8 cellular contexts compared by ENCODE assay signal in the genomic region with DNA sequence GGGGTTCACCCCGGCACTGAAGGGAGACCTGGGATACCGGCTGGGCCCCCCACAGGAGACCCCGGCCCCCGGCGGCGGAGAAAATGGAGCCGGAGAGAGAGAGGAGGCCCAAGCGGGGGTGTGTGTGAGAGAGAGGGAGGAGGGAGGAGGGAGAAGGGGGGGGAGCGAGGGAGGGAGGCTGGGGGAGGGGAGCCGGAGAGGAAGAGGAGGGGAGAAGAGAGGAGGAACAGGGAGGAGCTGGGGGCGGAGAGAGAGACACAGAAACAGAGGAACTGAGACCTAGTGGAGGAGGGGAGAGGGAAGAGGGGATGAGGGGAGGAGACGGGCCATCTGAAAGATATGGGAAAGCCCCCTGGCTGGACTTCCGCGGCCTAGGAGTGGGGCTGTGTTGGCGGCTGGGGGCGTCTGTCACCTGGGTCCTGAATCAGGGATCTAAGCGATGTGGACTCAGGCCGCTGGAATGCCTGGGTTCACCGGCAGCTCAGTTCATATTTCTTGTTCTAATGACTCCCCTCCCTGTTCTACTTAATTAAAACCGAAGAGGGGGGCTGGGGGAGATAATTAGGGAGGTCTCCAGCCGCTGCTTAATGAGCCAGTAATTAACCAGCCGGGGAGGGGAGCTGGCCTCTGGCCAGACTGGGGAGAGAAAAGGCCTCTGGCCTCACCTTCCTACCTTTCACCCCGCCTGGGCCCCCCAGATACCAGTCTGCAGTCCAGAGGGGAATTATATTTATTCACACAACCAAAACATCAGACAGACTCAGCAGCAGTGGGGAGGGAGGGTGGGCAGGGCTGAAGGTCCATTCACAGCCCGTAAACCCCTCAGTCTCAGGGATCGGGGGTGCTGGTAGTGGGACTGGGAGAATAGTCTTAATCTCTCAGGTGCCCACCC. TPM values are rescaled to one million over a fixed set of nuclear protein-coding genes. Genes with fewer than 3 reads are reported as not detected.
DNase-seq lines count a peak whose midpoint lies in the region; ATAC-seq and TF ChIP-seq lines count a peak whose summit lies in the region.

A gene with protein sequence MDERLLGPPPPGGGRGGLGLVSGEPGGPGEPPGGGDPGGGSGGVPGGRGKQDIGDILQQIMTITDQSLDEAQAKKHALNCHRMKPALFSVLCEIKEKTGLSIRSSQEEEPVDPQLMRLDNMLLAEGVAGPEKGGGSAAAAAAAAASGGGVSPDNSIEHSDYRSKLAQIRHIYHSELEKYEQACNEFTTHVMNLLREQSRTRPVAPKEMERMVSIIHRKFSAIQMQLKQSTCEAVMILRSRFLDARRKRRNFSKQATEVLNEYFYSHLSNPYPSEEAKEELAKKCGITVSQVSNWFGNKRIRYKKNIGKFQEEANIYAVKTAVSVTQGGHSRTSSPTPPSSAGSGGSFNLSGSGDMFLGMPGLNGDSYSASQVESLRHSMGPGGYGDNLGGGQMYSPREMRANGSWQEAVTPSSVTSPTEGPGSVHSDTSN (minus strand): TSS at position 149 of the 892 bp plus-strand sequence. CDS start 287 bp downstream, outside the sequence.

- peak within 1 kb of the TSS; percentile 99 for H3K27ac Mint-ChIP-seq in natural killer cell

- H3K36me3 Mint-ChIP-seq in natural killer cell = peaks cover 19% of the 10 kb centered on the region

- intact Hi-C loops in natural killer cell (cut with micrococcal nuclease) = loop anchor here (1.0 to 10.0 kb wide), 2 partner anchors 12 to 215 kb away; partner anchors contain the start of genes DXO and RNF5

- no peaks in the 10 kb centered on the region for H3K27me3 Mint-ChIP-seq in natural killer cell (ENCODE audit: low read depth in 2 of 2)

- peak; percentile 82 for DNase-seq in COLO829 (ENCODE audit: low spot score)
- DNase-seq in LHCN-M2 (ENCODE audit: low read depth) = peak; percentile 85
- DNase-seq in activated T-helper 9 cell treated with anti-CD3 and anti-CD28 coated beads, Interleukin-2, amount 50 U/mL, for 16 hours (ENCODE audit: low read depth) = peak; percentile 71
- peak; percentile 88 for DNase-seq in fibroblast of peridontal ligament (ENCODE audit: extremely low read depth)
- peak; percentile 61 for DNase-seq in natural killer cell
- DNase-seq in stimulated activated naive CD4-positive, alpha-beta T cell (lab: John Stamatoyannopoulos, UW) = peak; percentile 60 to 84 (median 78)

- peak within 1 kb of the TSS; percentile 94 for H3K4me3 Mint-ChIP-seq in natural killer cell

- peak; percentile 70 for TF ChIP-seq POLR2A in Raji (IDR thresholded peaks at IDR 0.05; ENCODE audit: insufficient read depth, low read depth, low read length)

- peaks cover 64 to 87% of the 10 kb centered on the region in 2 donors for H3K4me1 Mint-ChIP-seq in natural killer cell

- ATAC-seq in GM21576 (IDR thresholded peaks at IDR 0.05; ENCODE audit: unreplicated experiment) = peak; percentile 42
- ATAC-seq in natural killer cell = peak; percentile 73 to 86 (median 76)

- H3K9me3 Mint-ChIP-seq in natural killer cell = no peaks in the 10 kb centered on the region

- TF ChIP-seq CTCF in natural killer cell (IDR thresholded peaks at IDR 0.05) = no peak

RNA-seq across cellular contexts. Expression of the gene that starts here (rescaled TPM):
- total RNA-seq in LHCN-M2 (2014; rRNA removed) (19.2 and 23.1 TPM in 2 replicates), natural killer cell (100 to 1,000 TPM; 111 to 116 (median 112) TPM)
- 27.7 TPM for polyA plus RNA-seq in LHCN-M2 (2012)

Comparison
In these comparisons a context has a peak if more than half of its experiments do, and no peak if none do; other contexts are left out.
1. Peak in every context shown above with its lines: DNase-seq and ATAC-seq.